8 cellular contexts compared by ENCODE assay signal in genomic region chr1:6624712-6625578, GRCh38. TPM values are rescaled to one million over a fixed set of nuclear protein-coding genes. Genes with fewer than 3 reads are reported as not detected.
DNase-seq lines count a peak whose midpoint lies in the region; ATAC-seq and TF ChIP-seq lines count a peak whose summit lies in the region.

A gene with protein sequence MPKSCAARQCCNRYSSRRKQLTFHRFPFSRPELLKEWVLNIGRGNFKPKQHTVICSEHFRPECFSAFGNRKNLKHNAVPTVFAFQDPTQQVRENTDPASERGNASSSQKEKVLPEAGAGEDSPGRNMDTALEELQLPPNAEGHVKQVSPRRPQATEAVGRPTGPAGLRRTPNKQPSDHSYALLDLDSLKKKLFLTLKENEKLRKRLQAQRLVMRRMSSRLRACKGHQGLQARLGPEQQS (plus strand): TSS chr1:6624868. CDS start chr1:6625219, 351 bp downstream.

- peak within 1 kb of the TSS; percentile 93 for H3K27ac Mint-ChIP-seq in activated naive CD4-positive, alpha-beta T cell treated with anti-CD3 and anti-CD28 coated beads, Interleukin-2, amount 50 U/mL, for 24 hours
- H3K27ac Mint-ChIP-seq in osteocyte (ENCODE audit: unreplicated experiment), result peak within 1 kb of the TSS; percentile 88

- no peaks in the 10 kb centered on the region for H3K9me3 Mint-ChIP-seq in activated naive CD4-positive, alpha-beta T cell treated with anti-CD3 and anti-CD28 coated beads, Interleukin-2, amount 50 U/mL, for 24 hours
- H3K9me3 Mint-ChIP-seq in osteocyte (ENCODE audit: unreplicated experiment), result no peaks in the 10 kb centered on the region

- WGBS in GM23248 (ENCODE audit: low coverage in 1 of 2, low lambda C conversion rate in 2 of 2, missing lambda C conversion rate in 2 of 2), 2 experiments, result 3 to 6% methylated on average over 39 to 73 of the region's 73 CpGs
- WGBS in SK-N-SH (ENCODE audit: low lambda C conversion rate), result 9% methylated on average over 12 of the region's 73 CpGs

- H3K9me2 ChIP-seq in GM23248 (ENCODE audit: insufficient read depth) (no peaks in the 10 kb centered on the region), SK-N-SH (no peaks in the 10 kb centered on the region)

- H3K27me3 ChIP-seq in GM23248 (replicated peaks; ENCODE audit: insufficient read depth) (no peaks in the 10 kb centered on the region), SK-N-SH (ENCODE audit: insufficient read depth) (no peaks in the 10 kb centered on the region), thoracic aorta (replicated peaks; ENCODE audit: insufficient read depth) (no peaks in the 10 kb centered on the region)

- TF ChIP-seq EP300 in SK-N-SH (IDR thresholded peaks at IDR 0.05; ENCODE audit: borderline replicate concordance in 1 of 2, low read depth in 1 of 2, low read length in 1 of 2), result no peak

- peaks cover 8% of the 10 kb centered on the region for H3K36me3 Mint-ChIP-seq in activated naive CD4-positive, alpha-beta T cell treated with anti-CD3 and anti-CD28 coated beads, Interleukin-2, amount 50 U/mL, for 24 hours
- peaks cover 28% of the 10 kb centered on the region for H3K36me3 Mint-ChIP-seq in osteocyte (ENCODE audit: unreplicated experiment)

- no peak for TF ChIP-seq RAD21 in SK-N-SH (IDR thresholded peaks at IDR 0.05; ENCODE audit: low read length)

- H3K4me1 Mint-ChIP-seq in activated naive CD4-positive, alpha-beta T cell treated with anti-CD3 and anti-CD28 coated beads, Interleukin-2, amount 50 U/mL, for 24 hours, result peaks cover 35% of the 10 kb centered on the region
- H3K4me1 Mint-ChIP-seq in osteocyte (ENCODE audit: unreplicated experiment), result peaks cover 20% of the 10 kb centered on the region

- H3F3A ChIP-seq in GM23248 (ENCODE audit: insufficient read depth), result peaks cover 30% of the 10 kb centered on the region
- H3F3A ChIP-seq in SK-N-SH (replicated peaks; ENCODE audit: insufficient read depth), result peaks cover 23% of the 10 kb centered on the region

- peak within 1 kb of the TSS; percentile 77 for H2AFZ ChIP-seq in GM23248
- H2AFZ ChIP-seq in SK-N-SH (ENCODE audit: low read depth), result peak within 1 kb of the TSS; percentile 77; the same call in 1 of the 2 replicates

- H3K27me3 Mint-ChIP-seq in activated naive CD4-positive, alpha-beta T cell treated with anti-CD3 and anti-CD28 coated beads, Interleukin-2, amount 50 U/mL, for 24 hours, result no peaks in the 10 kb centered on the region
- no peaks in the 10 kb centered on the region for H3K27me3 Mint-ChIP-seq in osteocyte (ENCODE audit: unreplicated experiment)

- H3K27ac ChIP-seq in GM23248 (peak within 1 kb of the TSS; percentile 54), SK-N-SH (ENCODE audit: low read depth in 2 of 2, low read length in 1 of 2) (peak within 1 kb of the TSS; percentile 59 to 77), thoracic aorta (peak within 1 kb of the TSS; percentile 67 to 85)

- H3K36me3 ChIP-seq in ES-I3 (ENCODE audit: insufficient read depth, low read length), result peaks cover 17% of the 10 kb centered on the region
- H3K36me3 ChIP-seq in GM23248 (ENCODE audit: low read depth), result peaks cover 7% of the 10 kb centered on the region
- peaks cover 23 to 39% of the 10 kb centered on the region in 2 experiments for H3K36me3 ChIP-seq in SK-N-SH (replicated peaks in 1 of 2; ENCODE audit: control insufficient read depth in 1 of 2, insufficient read depth in 2 of 2, low read length in 1 of 2)
- peaks cover 44% of the 10 kb centered on the region for H3K36me3 ChIP-seq in thoracic aorta

- TF ChIP-seq CTCF in SK-N-SH (IDR thresholded peaks at IDR 0.05), result no peak
- TF ChIP-seq CTCF in osteocyte (IDR thresholded peaks at IDR 0.05), result no peak
- TF ChIP-seq CTCF in thoracic aorta (IDR thresholded peaks at IDR 0.05), result no peak

- no peaks in the 10 kb centered on the region for H3K4me1 ChIP-seq in ES-I3 (ENCODE audit: insufficient read depth, low read length)
- no peaks in the 10 kb centered on the region for H3K4me1 ChIP-seq in GM23248 (ENCODE audit: insufficient read depth)
- H3K4me1 ChIP-seq in SK-N-SH (ENCODE audit: control insufficient read depth in 1 of 2, insufficient read depth in 2 of 2, low read depth in 1 of 2, low read length in 1 of 2), result peaks cover 0 to 5% of the 10 kb centered on the region in 2 experiments; a peak in 1 of 4 replicates
- peaks cover 9 to 30% of the 10 kb centered on the region in 2 donors for H3K4me1 ChIP-seq in thoracic aorta (ENCODE audit: control insufficient read depth in 1 of 2, low read depth in 2 of 2)

- ATAC-seq in thoracic aorta (ENCODE audit: insufficient number of reproducible peaks, low FRiP score, low read depth), result peak; percentile 70

- POLR2A ChIA-PET in SK-N-SH (lab: Yijun Ruan, JAX), result interaction anchor here (0.6 kb wide), 1 partner anchor 45 kb away, joined by 3 read pairs; the partner anchor contains the start of gene ZBTB48

- peak within 1 kb of the TSS; percentile 79 for H3K4me2 ChIP-seq in GM23248 (ENCODE audit: unreplicated experiment)
- peak within 1 kb of the TSS; percentile 76 for H3K4me2 ChIP-seq in SK-N-SH

- H3K79me2 ChIP-seq in GM23248 (ENCODE audit: insufficient read depth) (peaks cover 82% of the 10 kb centered on the region), SK-N-SH (ENCODE audit: insufficient read depth) (peaks cover 78% of the 10 kb centered on the region)

- H3K4me3 Mint-ChIP-seq in activated naive CD4-positive, alpha-beta T cell treated with anti-CD3 and anti-CD28 coated beads, Interleukin-2, amount 50 U/mL, for 24 hours, result peak within 1 kb of the TSS; percentile 94
- H3K4me3 Mint-ChIP-seq in osteocyte (ENCODE audit: unreplicated experiment), result peak within 1 kb of the TSS; percentile 84

- DNase-seq in GM23248, result peak; percentile 95
- DNase-seq in LoVo (ENCODE audit: low spot score), result peak; percentile 83
- peak; percentile 98 for DNase-seq in SK-N-SH
- peak; percentile 87 for DNase-seq in glomerular visceral epithelial cell (ENCODE audit: extremely low spot score)
- peak; percentile 94 for DNase-seq in osteocyte (ENCODE audit: extremely low spot score, unreplicated experiment)
- DNase-seq in thoracic aorta (ENCODE audit: low spot score), result peak; percentile 52

- no peaks in the 10 kb centered on the region for H3K9me3 ChIP-seq in ES-I3 (ENCODE audit: control insufficient read depth, insufficient read depth, low read length)
- H3K9me3 ChIP-seq in GM23248 (ENCODE audit: low read depth), result no peaks in the 10 kb centered on the region
- no peaks in the 10 kb centered on the region for H3K9me3 ChIP-seq in SK-N-SH
- no peaks in the 10 kb centered on the region for H3K9me3 ChIP-seq in thoracic aorta

- H3K4me3 ChIP-seq in GM23248, result peak within 1 kb of the TSS; percentile 81
- peak within 1 kb of the TSS; percentile 72 to 82 for H3K4me3 ChIP-seq in SK-N-SH (ENCODE audit: low read depth in 2 of 2, low read length in 1 of 2)
- H3K4me3 ChIP-seq in thoracic aorta, result peak within 1 kb of the TSS; percentile 75

- in situ Hi-C loops in GM23248 (cut with MboI), result no loop called here

- H3K9ac ChIP-seq in ES-I3 (ENCODE audit: low read depth, low read length), result peak within 1 kb of the TSS; percentile 66
- H3K9ac ChIP-seq in GM23248, result peak within 1 kb of the TSS; percentile 85
- peak within 1 kb of the TSS; percentile 70 for H3K9ac ChIP-seq in SK-N-SH

- CTCF ChIA-PET in SK-N-SH (lab: Yijun Ruan, JAX), result interaction anchor here (1.1 to 3.1 kb wide), 6 partner anchors 9 to 77 kb away, joined by 3 to 10 read pairs (median 5); partner anchors contain the start of genes DNAJC11, NOL9 and TAS1R1

- H4K20me1 ChIP-seq in GM23248 (ENCODE audit: insufficient read depth), result no peaks in the 10 kb centered on the region
- peaks cover 16% of the 10 kb centered on the region; the same call in 1 of the 2 replicates for H4K20me1 ChIP-seq in SK-N-SH (ENCODE audit: insufficient read depth)

TF ChIP-seq in SK-N-SH, 30 proteins besides CTCF, POLR2A, EP300 and RAD21 (continues in another document):
- TF ChIP-seq, protein P1, sequence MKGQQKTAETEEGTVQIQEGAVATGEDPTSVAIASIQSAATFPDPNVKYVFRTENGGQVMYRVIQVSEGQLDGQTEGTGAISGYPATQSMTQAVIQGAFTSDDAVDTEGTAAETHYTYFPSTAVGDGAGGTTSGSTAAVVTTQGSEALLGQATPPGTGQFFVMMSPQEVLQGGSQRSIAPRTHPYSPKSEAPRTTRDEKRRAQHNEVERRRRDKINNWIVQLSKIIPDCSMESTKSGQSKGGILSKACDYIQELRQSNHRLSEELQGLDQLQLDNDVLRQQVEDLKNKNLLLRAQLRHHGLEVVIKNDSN (IDR thresholded peaks at IDR 0.05; ENCODE audit: borderline replicate concordance, low read depth), result no peak
- TF ChIP-seq MEF2A (IDR thresholded peaks at IDR 0.05; ENCODE audit: borderline replicate concordance, low read depth), result no peak
- TF ChIP-seq POLR2AphosphoS5 (IDR thresholded peaks at IDR 0.05; ENCODE audit: low read depth, low read length), result no peak
- TF ChIP-seq USF2 (IDR thresholded peaks at IDR 0.05; ENCODE audit: borderline replicate concordance, low read depth, low read length), result no peak
- TF ChIP-seq FOXJ3 (CRISPR knock-in tag; IDR thresholded peaks at IDR 0.05), result no peak
- TF ChIP-seq PBX3 (IDR thresholded peaks at IDR 0.05), result peak; percentile 70
- TF ChIP-seq CHD2 (IDR thresholded peaks at IDR 0.05; ENCODE audit: low read length, partially characterized antibody), result no peak
- no peak for TF ChIP-seq GABPA (IDR thresholded peaks at IDR 0.05; ENCODE audit: low read depth)
- no peak for TF ChIP-seq TCF12 (IDR thresholded peaks at IDR 0.05)
- TF ChIP-seq RFX5 (IDR thresholded peaks at IDR 0.05; ENCODE audit: low read length), result no peak

RNA-seq across cellular contexts. Expression of the gene that starts here (rescaled TPM):
- total RNA-seq in GM23248 (2014; rRNA removed; shearing (Covaris generic)), result 14.5 and 18.8 TPM in 2 replicates
- 19.0 and 19.5 TPM in 2 replicates for polyA plus RNA-seq in GM23248 (2016; fragmentation: Nextera tagmentation; extraction: Ambion mirVana)
- polyA plus RNA-seq in SK-N-SH (2012; rRNA removed), result 10.0 and 11.1 TPM in 2 replicates
- 5.4 and 7.7 TPM in 2 replicates for polyA plus RNA-seq in SK-N-SH (2012; cell fraction: cytosol; rRNA removed)
- 25.0 and 36.2 TPM in 2 replicates for polyA plus RNA-seq in SK-N-SH (2012; cell fraction: nucleus; rRNA removed)
- 16.5 and 18.7 TPM in 2 replicates for total RNA-seq in osteocyte
- 10 to 100 TPM; 14.1 to 18.7 TPM for total RNA-seq in thoracic aorta

Comparison
In these comparisons a context has a peak if more than half of its experiments do, and no peak if none do; other contexts are left out.
1. Peak in every context shown above with its lines: DNase-seq, ATAC-seq, H3K4me3 ChIP-seq and H3K27ac ChIP-seq.